7 cellular contexts compared by ENCODE assay signal in genomic region chr5:138247800-138248199, GRCh38. TPM values are rescaled to one million over a fixed set of nuclear protein-coding genes. Genes with fewer than 3 reads are reported as not detected.
"Had no signal": no experiment of that assay in that cellular context is flagged by ENCODE, and none has a peak within 500 bp of the region (broad histone marks: within the 10 kb centered on the region; RNA-seq: fewer than 3 reads in every experiment).

No MANE protein-coding gene starts in this region.

RNA-seq across cellular contexts. Expression of gene GFRA3, which starts 26.6 kb away (rescaled TPM):
- total RNA-seq: OCI-LY7, PC-3, Peyer's patch, RPMI7951, SJCRH30, SJSA1, SK-MEL-5 had no signal
